1 cellular context compared by ENCODE assay signal in genomic region chr19:16111160-16111908, GRCh38.
A peak's percentile ranks its signal among the peaks of the same experiment; 100 is the strongest.
TF ChIP-seq lines count a peak whose summit lies in the region.

Gene RAB8A (plus strand): TSS chr19:16111889. CDS start chr19:16111902, 13 bp downstream.

TF ChIP-seq in K562, 482 proteins besides CTCF, POLR2A, EP300 and RAD21 (continued from another document and continues in another):
- peak; percentile 78 for TF ChIP-seq ZBTB40 (IDR thresholded peaks at IDR 0.05)
- TF ChIP-seq ZBTB40 (CRISPR knock-in tag; IDR thresholded peaks at IDR 0.05) = no peak
- TF ChIP-seq CLOCK (CRISPR knock-in tag; IDR thresholded peaks at IDR 0.05; ENCODE audit: borderline replicate concordance) = no peak
- peak; percentile 87 for TF ChIP-seq MAX (CRISPR knock-in tag; IDR thresholded peaks at IDR 0.05)
- peak; percentile 38; the same call in 1 of the 2 replicates for TF ChIP-seq MTA3 (IDR thresholded peaks at IDR 0.05; ENCODE audit: borderline replicate concordance)
- peak; percentile 73; the same call in 1 of the 2 replicates for TF ChIP-seq ZNF263 (CRISPR knock-in tag; IDR thresholded peaks at IDR 0.05; ENCODE audit: borderline replicate concordance)
- no peak for TF ChIP-seq ZNF507 (tag; conservative IDR thresholded peaks at IDR 0.05)
- TF ChIP-seq SIRT6 (IDR thresholded peaks at IDR 0.05; ENCODE audit: low read depth, low read length) = no peak
- TF ChIP-seq ZNF511 (CRISPR knock-in tag; IDR thresholded peaks at IDR 0.05) = peak; percentile 61; the same call in 1 of the 2 replicates
- TF ChIP-seq ZNF407 (IDR thresholded peaks at IDR 0.05; ENCODE audit: low read depth) = peak; percentile 81
- TF ChIP-seq VEZF1 (CRISPR knock-in tag; IDR thresholded peaks at IDR 0.05) = peak; percentile 97
- TF ChIP-seq USF1 (CRISPR knock-in tag; IDR thresholded peaks at IDR 0.05) = no peak
- TF ChIP-seq GMEB1 (CRISPR knock-in tag; IDR thresholded peaks at IDR 0.05) = peak; percentile 78
- peak; percentile 9; the same call in 1 of the 2 replicates for TF ChIP-seq MIER1 (IDR thresholded peaks at IDR 0.05; ENCODE audit: low read depth)
- 0 out of 2 replicates have a peak, but pooled peaks have one; percentile 43 for TF ChIP-seq HINFP (tag; conservative IDR thresholded peaks at IDR 0.05; ENCODE audit: low read depth)
- TF ChIP-seq ZNF583 (CRISPR knock-in tag; IDR thresholded peaks at IDR 0.05) = peak; percentile 78; the same call in 1 of the 2 replicates
- no peak for TF ChIP-seq MCM3 (IDR thresholded peaks at IDR 0.05)
- no peak for TF ChIP-seq RFX7 (CRISPR knock-in tag; IDR thresholded peaks at IDR 0.05)
